9 cellular contexts compared by ENCODE assay signal in the genomic region with DNA sequence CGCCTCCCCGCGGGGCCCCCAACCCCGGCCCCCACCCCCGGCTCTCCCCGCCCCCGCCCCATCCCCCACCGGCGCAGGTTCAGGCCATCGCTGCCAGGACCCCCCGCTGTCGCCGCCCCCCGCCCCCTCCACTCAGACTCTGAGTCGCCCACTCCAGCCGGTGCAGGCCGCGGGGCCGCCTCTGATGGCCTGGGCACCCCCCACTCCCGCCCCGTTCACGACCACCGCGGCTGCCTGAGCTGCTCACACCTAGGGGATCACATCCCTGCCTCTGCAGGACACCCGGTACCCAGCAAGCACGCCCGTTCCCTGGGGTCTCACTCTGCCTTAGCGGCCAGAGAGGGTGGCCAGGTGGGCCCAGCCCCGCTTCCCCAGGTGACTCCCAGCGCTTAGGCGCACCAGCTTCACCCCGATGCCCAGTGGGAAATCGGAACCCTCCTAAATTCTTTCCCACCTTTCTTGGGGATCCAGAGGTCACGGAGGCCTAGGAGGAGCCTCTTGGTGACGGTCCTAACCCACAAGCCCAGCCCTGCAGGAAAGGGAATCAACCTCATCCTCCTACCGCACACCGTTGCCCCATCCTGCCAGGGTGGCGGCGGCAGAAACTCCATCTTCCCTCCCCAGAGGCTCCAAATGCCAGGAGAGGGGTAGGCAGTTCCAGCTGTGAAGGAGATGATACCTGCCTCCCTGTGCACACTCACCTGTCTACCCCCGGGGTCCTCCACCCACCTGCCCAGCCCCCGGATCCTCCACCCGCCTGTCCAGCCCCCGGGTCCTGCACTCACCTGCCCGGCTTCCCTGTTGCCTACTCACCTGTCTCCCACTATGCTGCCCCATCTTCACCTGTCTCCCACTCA. TPM values are rescaled to one million over a fixed set of nuclear protein-coding genes. Genes with fewer than 3 reads are reported as not detected.
DNase-seq lines count a peak whose midpoint lies in the region; ATAC-seq and TF ChIP-seq lines count a peak whose summit lies in the region.
"Had no signal": no experiment of that assay in that cellular context is flagged by ENCODE, and none has a peak within 500 bp of the region (broad histone marks: within the 10 kb centered on the region; RNA-seq: fewer than 3 reads in every experiment).

No MANE protein-coding gene starts in this region.

- H3K4me3 ChIP-seq in Caco-2 (ENCODE audit: low read depth, low read length) (no peak overlapping the region), Peyer's patch (peak overlapping the region in 3 of 4 donors; percentile 48 to 66 (median 59)), gastroesophageal sphincter (peak overlapping the region; percentile 82 to 91)

- 86% methylated on average over 8 of the region's 44 CpGs; no CpG with 5 or more reads in 1 of the 2 donors for WGBS in gastroesophageal sphincter (ENCODE audit: low coverage in 1 of 2), 2 donors

- intact Hi-C loops in Caco-2 (cut with micrococcal nuclease; ENCODE audit: unreplicated experiment): no loop called here

- DNase-seq in Caco-2 (peak in 1 of 2 experiments; percentile 30), Peyer's patch (peak in 1 of 3 donors; percentile 39), progenitor cell of endocrine pancreas (ENCODE audit: low spot score, unreplicated experiment) (no peak), SKM-1 (lab: John Stamatoyannopoulos, UW; ENCODE audit: unreplicated experiment) (no peak), HPDE6-E6E7 (ENCODE audit: extremely low spot score) (no peak)
- DNase-seq in stimulated activated CD4-positive, alpha-beta T cell treated with anti-CD3 and anti-CD28 coated beads, Interleukin-1b, Interleukin-23, amount 100 ng/mL, for 48 hours: no peak
- DNase-seq: gastrocnemius medialis, NCI-H1436 treated with DMSO at 0.1 percent for 48 hours had no signal

- H3K27ac Mint-ChIP-seq in Caco-2 (ENCODE audit: unreplicated experiment) (peak overlapping the region; percentile 13), progenitor cell of endocrine pancreas (peak overlapping the region; percentile 8)

- H3K4me1 Mint-ChIP-seq in Caco-2 (ENCODE audit: low read depth, unreplicated experiment) (peaks cover 7% of the 10 kb centered on the region), progenitor cell of endocrine pancreas (ENCODE audit: low read depth) (peaks cover 6% of the 10 kb centered on the region)

- H3K36me3 Mint-ChIP-seq in Caco-2 (ENCODE audit: insufficient read depth, unreplicated experiment) (peaks cover 39% of the 10 kb centered on the region), progenitor cell of endocrine pancreas (ENCODE audit: insufficient read depth) (peaks cover 9% of the 10 kb centered on the region)

- H3K4me1 ChIP-seq in Caco-2: peaks cover 8% of the 10 kb centered on the region
- H3K4me1 ChIP-seq in Peyer's patch: peaks cover 0 to 10% (median 0%) of the 10 kb centered on the region in 4 donors
- H3K4me1 ChIP-seq in gastroesophageal sphincter: peaks cover 0 to 23% (median 6%) of the 10 kb centered on the region in 3 donors
- H3K4me1 ChIP-seq: gastrocnemius medialis had no signal

- H3K9me3 Mint-ChIP-seq in Caco-2 (ENCODE audit: unreplicated experiment) (no peaks in the 10 kb centered on the region), progenitor cell of endocrine pancreas (ENCODE audit: low read depth) (no peaks in the 10 kb centered on the region)

- TF ChIP-seq POLR2A in Peyer's patch (IDR thresholded peaks at IDR 0.05): no peak
- TF ChIP-seq POLR2A in gastroesophageal sphincter (IDR thresholded peaks at IDR 0.05): no peak

- TF ChIP-seq CTCF in Caco-2 (IDR thresholded peaks at IDR 0.05; ENCODE audit: insufficient read depth in 1 of 2, low read depth in 1 of 2, low read length in 1 of 2, severe bottlenecking in 1 of 2, unreplicated experiment in 1 of 2): no peak
- TF ChIP-seq CTCF in Peyer's patch (IDR thresholded peaks at IDR 0.05): no peak
- no peak for TF ChIP-seq CTCF in gastroesophageal sphincter (IDR thresholded peaks at IDR 0.05)
- no peak for TF ChIP-seq CTCF in progenitor cell of endocrine pancreas (IDR thresholded peaks at IDR 0.05; ENCODE audit: unreplicated experiment)

- H3K9me3 ChIP-seq in Caco-2 (no peaks in the 10 kb centered on the region), Peyer's patch (no peaks in the 10 kb centered on the region), gastroesophageal sphincter (peaks cover 0 to 4% (median 0%) of the 10 kb centered on the region in 3 donors)
- H3K9me3 ChIP-seq: gastrocnemius medialis had no signal

- H3K36me3 ChIP-seq in Caco-2 (ENCODE audit: control insufficient read depth, insufficient read depth, low read length): 0 out of 2 replicates have a peak, but pooled peaks cover 1% of the 10 kb centered on the region
- no peaks in the 10 kb centered on the region for H3K36me3 ChIP-seq in Peyer's patch
- no peaks in the 10 kb centered on the region for H3K36me3 ChIP-seq in gastroesophageal sphincter
- H3K36me3 ChIP-seq: gastrocnemius medialis had no signal

- no TSS peak for BruUV-seq in Caco-2 (replicated peaks; lab: Mats Ljungman, UMichigan)

- H3K27me3 ChIP-seq in Caco-2 (replicated peaks; ENCODE audit: control insufficient read depth, insufficient read depth, low read length): no peaks in the 10 kb centered on the region
- no peaks in the 10 kb centered on the region for H3K27me3 ChIP-seq in Peyer's patch
- H3K27me3 ChIP-seq in gastroesophageal sphincter: no peaks in the 10 kb centered on the region

- no peak for TF ChIP-seq EP300 in gastroesophageal sphincter (IDR thresholded peaks at IDR 0.05)

- no peak for ATAC-seq in gastroesophageal sphincter
- ATAC-seq: gastrocnemius medialis had no signal

- POLR2A ChIA-PET in Caco-2 (lab: Charles Lee): no interaction called here

- no peaks in the 10 kb centered on the region for H3K27me3 Mint-ChIP-seq in Caco-2 (ENCODE audit: insufficient read depth, unreplicated experiment)
- no peaks in the 10 kb centered on the region for H3K27me3 Mint-ChIP-seq in progenitor cell of endocrine pancreas

- H3K27ac ChIP-seq in Peyer's patch (no peak overlapping the region), gastroesophageal sphincter (peak overlapping the region in 1 of 4 donors; percentile 66)
- H3K27ac ChIP-seq: gastrocnemius medialis had no signal

- CTCF ChIA-PET in Caco-2 (lab: Charles Lee): no interaction called here

- no peak overlapping the region for H3K4me3 Mint-ChIP-seq in Caco-2 (ENCODE audit: unreplicated experiment)
- peak overlapping the region; percentile 68 for H3K4me3 Mint-ChIP-seq in progenitor cell of endocrine pancreas (ENCODE audit: low read depth)

RNA-seq across cellular contexts. Expression of a gene that starts 13.7 kb away (rescaled TPM):
- 51.4 and 53.4 TPM in 2 replicates for total RNA-seq in Caco-2 (2022)
- 10 to 100 TPM; 26.8 to 75.8 (median 45.3) TPM for total RNA-seq in Peyer's patch
- 10 to 100 TPM; 17.4 to 36.4 (median 21.7) TPM for total RNA-seq in gastroesophageal sphincter
- total RNA-seq in progenitor cell of endocrine pancreas: 46.7 and 51.0 TPM in 2 replicates

RNA-seq across cellular contexts. Expression of a gene that starts 14.3 kb away (rescaled TPM):
- total RNA-seq in Caco-2 (2022) (56.6 and 60.0 TPM in 2 replicates), Peyer's patch (10 to 100 TPM; 13.0 to 42.9 (median 17.0) TPM), gastroesophageal sphincter (10 to 100 TPM; 11.6 to 39.1 (median 24.8) TPM), progenitor cell of endocrine pancreas (51.6 and 54.2 TPM in 2 replicates)
